In genomic region chr1:157431751-157432150, GRCh38 we compare ENCODE assay signal across 23 cellular contexts.
DNase-seq lines count a peak whose midpoint lies in the region; ATAC-seq and TF ChIP-seq lines count a peak whose summit lies in the region.
"Had no signal": no experiment of that assay in that cellular context is flagged by ENCODE, and none has a peak within 500 bp of the region (broad histone marks: within the 10 kb centered on the region; RNA-seq: fewer than 3 reads in every experiment).

No MANE protein-coding gene starts in this region.

- TF ChIP-seq CTCF in MCF 10A (IDR thresholded peaks at IDR 0.05; ENCODE audit: unreplicated experiment) (no peak), breast epithelium (IDR thresholded peaks at IDR 0.05) (no peak), astrocyte of the spinal cord (IDR thresholded peaks at IDR 0.05; ENCODE audit: low read depth, low read length) (no peak)
- no peak for TF ChIP-seq CTCF in activated CD8-positive, alpha-beta T cell treated with anti-CD3 and anti-CD28 coated beads for 36 hours (IDR thresholded peaks at IDR 0.05)

- H3K4me3 Mint-ChIP-seq in MCF 10A (ENCODE audit: unreplicated experiment), result no peak overlapping the region
- H3K4me3 Mint-ChIP-seq in activated CD8-positive, alpha-beta T cell treated with anti-CD3 and anti-CD28 coated beads for 36 hours, result no peak overlapping the region
- H3K4me3 Mint-ChIP-seq: activated T-helper 17 cell treated with anti-CD3 and anti-CD28 coated beads, Interleukin-2, amount 50 U/mL, for 72 hours; CD14-positive monocyte; central memory CD8-positive, alpha-beta T cell; endodermal cell; naive B cell; T-helper 17 cell; WTC11 had no signal

- BruUV-seq in MCF 10A (replicated peaks; lab: Mats Ljungman, UMichigan), result no TSS peak

- POLR2A ChIA-PET in MCF 10A (lab: Yijun Ruan, JAX), result no interaction called here
- POLR2A ChIA-PET in activated CD8-positive, alpha-beta T cell treated with anti-CD3 and anti-CD28 coated beads for 36 hours (lab: Charles Lee), result no interaction called here

- in situ Hi-C loops in astrocyte of the spinal cord (cut with HindIII; ENCODE audit: low sequenced_read_pairs), result no loop called here

- H3K9me3 ChIP-seq in breast epithelium, result no peaks in the 10 kb centered on the region
- H3K9me3 ChIP-seq: gastroesophageal sphincter had no signal

- no peaks in the 10 kb centered on the region for H3K36me3 Mint-ChIP-seq in MCF 10A (ENCODE audit: insufficient read depth, unreplicated experiment)
- H3K36me3 Mint-ChIP-seq in activated CD8-positive, alpha-beta T cell treated with anti-CD3 and anti-CD28 coated beads for 36 hours (ENCODE audit: low read depth), result no peaks in the 10 kb centered on the region
- H3K36me3 Mint-ChIP-seq: naive B cell had no signal

- H3K4me3 ChIP-seq in breast epithelium (no peak overlapping the region), astrocyte of the spinal cord (ENCODE audit: low read depth, low read length) (no peak overlapping the region)
- H3K4me3 ChIP-seq: gastroesophageal sphincter, skin epidermis had no signal

- H3K4me1 Mint-ChIP-seq in MCF 10A (ENCODE audit: insufficient read depth, unreplicated experiment), result peaks cover 12% of the 10 kb centered on the region
- H3K4me1 Mint-ChIP-seq in activated CD8-positive, alpha-beta T cell treated with anti-CD3 and anti-CD28 coated beads for 36 hours (ENCODE audit: low read depth), result no peaks in the 10 kb centered on the region
- H3K4me1 Mint-ChIP-seq: activated T-helper 17 cell treated with anti-CD3 and anti-CD28 coated beads, Interleukin-2, amount 50 U/mL, for 72 hours; central memory CD8-positive, alpha-beta T cell; naive B cell; T-helper 17 cell had no signal

- no peaks in the 10 kb centered on the region for H3K9me3 Mint-ChIP-seq in MCF 10A (ENCODE audit: unreplicated experiment)
- H3K9me3 Mint-ChIP-seq in activated CD8-positive, alpha-beta T cell treated with anti-CD3 and anti-CD28 coated beads for 36 hours, result no peaks in the 10 kb centered on the region
- H3K9me3 Mint-ChIP-seq: activated T-helper 17 cell treated with anti-CD3 and anti-CD28 coated beads, Interleukin-2, amount 50 U/mL, for 72 hours; CD14-positive monocyte; central memory CD8-positive, alpha-beta T cell; naive B cell had no signal

- no peaks in the 10 kb centered on the region for H3K27me3 ChIP-seq in breast epithelium
- H3K27me3 ChIP-seq: gastroesophageal sphincter had no signal

- H3K27ac Mint-ChIP-seq in MCF 10A (ENCODE audit: low read depth, unreplicated experiment), result no peak overlapping the region
- H3K27ac Mint-ChIP-seq in activated CD8-positive, alpha-beta T cell treated with anti-CD3 and anti-CD28 coated beads for 36 hours, result no peak overlapping the region
- H3K27ac Mint-ChIP-seq: activated T-helper 17 cell treated with anti-CD3 and anti-CD28 coated beads, Interleukin-2, amount 50 U/mL, for 72 hours; CD14-positive monocyte; endodermal cell; naive B cell; T-helper 17 cell; WTC11 had no signal

- TF ChIP-seq POLR2A in breast epithelium (IDR thresholded peaks at IDR 0.05), result no peak

- DNase-seq in MCF 10A (ENCODE audit: unreplicated experiment), result peak; percentile 60
- no peak for DNase-seq in breast epithelium (ENCODE audit: low spot score in 2 of 2)
- peak; percentile 69 for DNase-seq in astrocyte of the spinal cord (ENCODE audit: low read depth, low spot score)
- peak; percentile 66 for DNase-seq in glomerular visceral epithelial cell (ENCODE audit: extremely low spot score)
- DNase-seq in activated CD8-positive, alpha-beta T cell treated with anti-CD3 and anti-CD28 coated beads for 36 hours, result no peak
- DNase-seq in stimulated activated CD4-positive, alpha-beta T cell treated with anti-CD3 and anti-CD28 coated beads, Interleukin-15, amount 100 ng/mL, for 24 hours, result no peak
- DNase-seq in NCI-H2171 (lab: John Stamatoyannopoulos, UW), result no peak
- DNase-seq: activated CD8-positive, alpha-beta memory T cell treated with anti-CD3 and anti-CD28 coated beads for 24 hours; endodermal cell; naive B cell; NCI-H345; NK-92 treated with Interleukin-12 subunit alpha and Interleukin-12 subunit beta, amount 100 ng/mL, for 24 hours; Right ventricle myocardium superior; T-helper 17 cell had no signal

- CTCF ChIA-PET in MCF 10A (lab: Yijun Ruan, JAX), result interaction anchor here (0.7 kb wide), 1 partner anchor 170 kb away, joined by 3 read pairs; no protein-coding TSS in a partner anchor
- CTCF ChIA-PET in activated CD8-positive, alpha-beta T cell treated with anti-CD3 and anti-CD28 coated beads for 36 hours (lab: Charles Lee), result interaction anchor here (2.0 kb wide), 1 partner anchor 12 kb away, joined by 5 read pairs; no protein-coding TSS in a partner anchor

- no peak for ATAC-seq in GM18511 (IDR thresholded peaks at IDR 0.05; ENCODE audit: unreplicated experiment)
- ATAC-seq in activated CD8-positive, alpha-beta T cell treated with anti-CD3 and anti-CD28 coated beads for 36 hours, result no peak
- ATAC-seq: activated T-helper 17 cell treated with anti-CD3 and anti-CD28 coated beads, Interleukin-2, amount 50 U/mL, for 72 hours; gastroesophageal sphincter; T-helper 17 cell; WTC11 had no signal

- H3K27ac ChIP-seq in breast epithelium, result no peak overlapping the region
- H3K27ac ChIP-seq: 22Rv1, gastroesophageal sphincter, parathyroid adenoma, skin epidermis had no signal

- no peaks in the 10 kb centered on the region for H3K36me3 ChIP-seq in breast epithelium
- H3K36me3 ChIP-seq: gastroesophageal sphincter had no signal

- intact Hi-C loops in MCF 10A (cut with micrococcal nuclease), result no loop called here
- intact Hi-C loops in breast epithelium (cut with DNase I; ENCODE audit: low total_unique reads), result no loop called here
- intact Hi-C loops in activated CD8-positive, alpha-beta T cell treated with anti-CD3 and anti-CD28 coated beads for 36 hours (cut with micrococcal nuclease), result no loop called here

- H3K27me3 Mint-ChIP-seq in MCF 10A (ENCODE audit: insufficient read depth, unreplicated experiment), result no peaks in the 10 kb centered on the region
- H3K27me3 Mint-ChIP-seq in activated CD8-positive, alpha-beta T cell treated with anti-CD3 and anti-CD28 coated beads for 36 hours, result peaks cover 8% of the 10 kb centered on the region

- no peaks in the 10 kb centered on the region for H3K4me1 ChIP-seq in breast epithelium
- H3K4me1 ChIP-seq: gastroesophageal sphincter, parathyroid adenoma had no signal

Comparison
In these comparisons a context has a peak if more than half of its experiments do, and no peak if none do; other contexts are left out.
1. DNase-seq: peak in MCF 10A (single experiment), astrocyte of the spinal cord (single experiment) and glomerular visceral epithelial cell (single experiment); none in breast epithelium (0 of 2), activated CD8-positive, alpha-beta T cell treated with anti-CD3 and anti-CD28 coated beads for 36 hours (single experiment), stimulated activated CD4-positive, alpha-beta T cell treated with anti-CD3 and anti-CD28 coated beads, Interleukin-15, amount 100 ng/mL, for 24 hours (single experiment) and NCI-H2171 (single experiment).